Comparison of ENCODE assay signal across 26 cellular contexts in genomic region chr2:160226367-160226766, GRCh38. TPM values are rescaled to one million over a fixed set of nuclear protein-coding genes. Genes with fewer than 3 reads are reported as not detected.
DNase-seq lines count a peak whose midpoint lies in the region; ATAC-seq and TF ChIP-seq lines count a peak whose summit lies in the region.
"Had no signal": no experiment of that assay in that cellular context is flagged by ENCODE, and none has a peak within 500 bp of the region (broad histone marks: within the 10 kb centered on the region; RNA-seq: fewer than 3 reads in every experiment).

No MANE protein-coding gene starts in this region.

- TF ChIP-seq EP300 in stomach (IDR thresholded peaks at IDR 0.05) = no peak

- no peak overlapping the region for H2AFZ ChIP-seq in PC-3 (ENCODE audit: low read length)

- peak overlapping the region; percentile 90; the same call in 1 of the 2 replicates for H3K27ac ChIP-seq in PC-3 (ENCODE audit: low read length)
- peak overlapping the region; percentile 21 to 91 (median 39) for H3K27ac ChIP-seq in stomach
- H3K27ac ChIP-seq: dorsolateral prefrontal cortex, SK-N-MC had no signal

- H3K4me1 ChIP-seq in PC-3 (ENCODE audit: insufficient read depth, low read length) = peaks cover 91% of the 10 kb centered on the region
- H3K4me1 ChIP-seq in stomach = peaks cover 25 to 87% (median 43%) of the 10 kb centered on the region in 4 donors
- H3K4me1 ChIP-seq: HAP-1 had no signal

- peak overlapping the region; percentile 59; the same call in 1 of the 2 replicates for H3K4me2 ChIP-seq in PC-3 (ENCODE audit: low read length)

- no peak overlapping the region for H3K4me3 ChIP-seq in PC-3 (ENCODE audit: low read length)
- H3K4me3 ChIP-seq in stomach = no peak overlapping the region
- H3K4me3 ChIP-seq: dorsolateral prefrontal cortex, HAP-1, SK-N-MC had no signal

- no peaks in the 10 kb centered on the region for H3F3A ChIP-seq in PC-3 (ENCODE audit: low read length, unreplicated experiment)

- H3K79me2 ChIP-seq in PC-3 (ENCODE audit: low read length) = no peaks in the 10 kb centered on the region

- H3K36me3 Mint-ChIP-seq in chondrocyte (ENCODE audit: low read depth) = no peaks in the 10 kb centered on the region
- no peaks in the 10 kb centered on the region for H3K36me3 Mint-ChIP-seq in nephron progenitor cell (ENCODE audit: low read depth)
- H3K36me3 Mint-ChIP-seq: naive B cell, type B pancreatic cell had no signal

- H3K9me2 ChIP-seq in PC-3 (replicated peaks; ENCODE audit: low read length) = no peaks in the 10 kb centered on the region

- H3K4me1 Mint-ChIP-seq in chondrocyte (ENCODE audit: low read depth) (peaks cover 90% of the 10 kb centered on the region), nephron progenitor cell (peaks cover 67% of the 10 kb centered on the region)

- no peak for TF ChIP-seq CTCF in PC-3 (conservative IDR thresholded peaks at IDR 0.05; ENCODE audit: low read depth, low read length)
- no peak for TF ChIP-seq CTCF in chondrocyte (IDR thresholded peaks at IDR 0.05)
- no peak for TF ChIP-seq CTCF in nephron progenitor cell (IDR thresholded peaks at IDR 0.05)
- no peak for TF ChIP-seq CTCF in stomach (IDR thresholded peaks at IDR 0.05)

- no peak for TF ChIP-seq POLR2A in stomach (IDR thresholded peaks at IDR 0.05)

- CTCF ChIA-PET in PC-3 (lab: Charles Lee) = interaction anchor here (0.6 kb wide), 1 partner anchor 744 kb away, joined by 3 read pairs; no protein-coding TSS in a partner anchor

- ATAC-seq in PC-3 (no peak), HG02610 (IDR thresholded peaks at IDR 0.05; ENCODE audit: unreplicated experiment) (no peak)
- ATAC-seq: activated CD4-positive, CD25-positive, alpha-beta regulatory T cell treated with anti-CD3 and anti-CD28 coated beads, Interleukin-2, amount 50 U/mL, for 24 hours; activated CD8-positive, alpha-beta T cell treated with anti-CD3 and anti-CD28 coated beads, Interleukin-2, amount 10 ng/mL, durations not matched to agents 7 days and 5 days; HepG2 had no signal

- WGBS in stomach, 5 donors = 56 to 86% (median 75%) methylated on average over 4 to 5 of the region's 5 CpGs

- POLR2A ChIA-PET in PC-3 (lab: Charles Lee; ENCODE audit: unreplicated experiment) = interaction anchor here (0.5 kb wide), 1 partner anchor 890 kb away, joined by 6 read pairs; no protein-coding TSS in a partner anchor

- no peaks in the 10 kb centered on the region for H3K36me3 ChIP-seq in PC-3 (ENCODE audit: low read depth, low read length)
- H3K36me3 ChIP-seq in stomach = no peaks in the 10 kb centered on the region
- H3K36me3 ChIP-seq: HAP-1 had no signal

- H3K4me3 Mint-ChIP-seq in chondrocyte (ENCODE audit: unreplicated experiment) (no peak overlapping the region), nephron progenitor cell (no peak overlapping the region)
- H3K4me3 Mint-ChIP-seq: activated CD8-positive, alpha-beta T cell treated with anti-CD3 and anti-CD28 coated beads, Interleukin-2, amount 10 ng/mL, durations not matched to agents 7 days and 5 days; activated T-cell treated with anti-CD3 and anti-CD28 coated beads, Interleukin-2, amount 50 U/mL, for 24 hours; naive B cell; stimulated activated naive CD8-positive, alpha-beta T cell treated with anti-CD3 and anti-CD28 coated beads, Interleukin-15, Interleukin-2, amounts not matched to agents 100 ng/mL and 50 ng/mL, for 24 hours; type B pancreatic cell had no signal

- intact Hi-C loops in PC-3 (cut with micrococcal nuclease) (no loop called here), stomach (cut with DNase I; ENCODE audit: low total_unique reads) (no loop called here)

- H3K9me3 ChIP-seq in PC-3 (ENCODE audit: low read length) (no peaks in the 10 kb centered on the region), stomach (no peaks in the 10 kb centered on the region)
- H3K9me3 ChIP-seq: HAP-1 had no signal

- no peaks in the 10 kb centered on the region for H4K20me1 ChIP-seq in PC-3 (ENCODE audit: low read length)

- no peaks in the 10 kb centered on the region for H3K9me3 Mint-ChIP-seq in chondrocyte (ENCODE audit: low read depth)
- H3K9me3 Mint-ChIP-seq in nephron progenitor cell = no peaks in the 10 kb centered on the region
- H3K9me3 Mint-ChIP-seq: activated T-cell treated with anti-CD3 and anti-CD28 coated beads, Interleukin-2, amount 50 U/mL, for 24 hours; naive B cell; stimulated activated naive CD8-positive, alpha-beta T cell treated with anti-CD3 and anti-CD28 coated beads, Interleukin-15, Interleukin-2, amounts not matched to agents 100 ng/mL and 50 ng/mL, for 24 hours; type B pancreatic cell had no signal

- DNase-seq in PC-3 (no peak), chondrocyte (ENCODE audit: low spot score) (no peak), nephron progenitor cell (no peak), stomach (no peak), T-helper 2 cell (no peak), NCI-H82 treated with DMSO at 0.1 percent for 48 hours (lab: John Stamatoyannopoulos, UW; ENCODE audit: unreplicated experiment) (no peak), DMS114 treated with DMSO at 0.1 percent for 48 hours (lab: John Stamatoyannopoulos, UW; ENCODE audit: unreplicated experiment) (no peak)
- DNase-seq: activated CD8-positive, alpha-beta T cell treated with anti-CD3 and anti-CD28 coated beads, Interleukin-2, amount 10 ng/mL, durations not matched to agents 7 days and 5 days; activated naive CD4-positive, alpha-beta T cell; activated T-cell treated with anti-CD3 and anti-CD28 coated beads, Interleukin-2, amount 50 U/mL, for 24 hours; central memory CD4-positive, alpha-beta T cell; dorsolateral prefrontal cortex; kidney glomerular epithelial cell; naive B cell; NCI-H1436; NCI-H2171 treated with DMSO at 0.1 percent for 48 hours; NCI-H82; posterior cingulate gyrus; T1000 had no signal

- BruUV-seq in PC-3 (replicated peaks; lab: Mats Ljungman, UMichigan) = no TSS peak

- H3K27me3 ChIP-seq in PC-3 (ENCODE audit: low read length) (no peaks in the 10 kb centered on the region), stomach (no peaks in the 10 kb centered on the region)
- H3K27me3 ChIP-seq: dorsolateral prefrontal cortex had no signal

- H3K9ac ChIP-seq in PC-3 (ENCODE audit: low read length) = no peak overlapping the region

- H3K27me3 Mint-ChIP-seq in chondrocyte (ENCODE audit: low read depth) = no peaks in the 10 kb centered on the region
- H3K27me3 Mint-ChIP-seq in nephron progenitor cell (ENCODE audit: low read depth, poor library complexity) = peaks cover 3% of the 10 kb centered on the region
- H3K27me3 Mint-ChIP-seq: type B pancreatic cell had no signal

- H3K27ac Mint-ChIP-seq in chondrocyte (ENCODE audit: unreplicated experiment) (peak overlapping the region; percentile 96), nephron progenitor cell (peak overlapping the region; percentile 34)
- H3K27ac Mint-ChIP-seq: activated CD8-positive, alpha-beta T cell treated with anti-CD3 and anti-CD28 coated beads, Interleukin-2, amount 10 ng/mL, durations not matched to agents 7 days and 5 days; activated T-cell treated with anti-CD3 and anti-CD28 coated beads, Interleukin-2, amount 50 U/mL, for 24 hours; naive B cell; stimulated activated naive CD8-positive, alpha-beta T cell treated with anti-CD3 and anti-CD28 coated beads, Interleukin-15, Interleukin-2, amounts not matched to agents 100 ng/mL and 50 ng/mL, for 24 hours; type B pancreatic cell had no signal

RNA-seq across cellular contexts. Expression of gene ITGB6, which starts 26.3 kb away (rescaled TPM):
- total RNA-seq in PC-3 (2014; rRNA removed) (7.2 and 7.3 TPM in 2 replicates), chondrocyte (2.0 to 2.3 TPM (median 2.2 TPM) in 3 replicates), stomach (10 to 100 TPM in 3 of 5 donors, 1 to 10 TPM in 2; 2.3 to 49.6 (median 17.0) TPM)
- 10 to 100 TPM in 1 of 3 donors, 1 to 10 TPM in 2; 2.7 to 10.3 (median 6.4) TPM for polyA plus RNA-seq in stomach
- total RNA-seq: activated CD8-positive, alpha-beta T cell treated with anti-CD3 and anti-CD28 coated beads, Interleukin-2, amount 10 ng/mL, durations not matched to agents 7 days and 5 days; dorsolateral prefrontal cortex; HepG2 had no signal
- polyA plus RNA-seq: HepG2 had no signal
